Comparison of ENCODE assay signal across 1 cellular context in the genomic region with DNA sequence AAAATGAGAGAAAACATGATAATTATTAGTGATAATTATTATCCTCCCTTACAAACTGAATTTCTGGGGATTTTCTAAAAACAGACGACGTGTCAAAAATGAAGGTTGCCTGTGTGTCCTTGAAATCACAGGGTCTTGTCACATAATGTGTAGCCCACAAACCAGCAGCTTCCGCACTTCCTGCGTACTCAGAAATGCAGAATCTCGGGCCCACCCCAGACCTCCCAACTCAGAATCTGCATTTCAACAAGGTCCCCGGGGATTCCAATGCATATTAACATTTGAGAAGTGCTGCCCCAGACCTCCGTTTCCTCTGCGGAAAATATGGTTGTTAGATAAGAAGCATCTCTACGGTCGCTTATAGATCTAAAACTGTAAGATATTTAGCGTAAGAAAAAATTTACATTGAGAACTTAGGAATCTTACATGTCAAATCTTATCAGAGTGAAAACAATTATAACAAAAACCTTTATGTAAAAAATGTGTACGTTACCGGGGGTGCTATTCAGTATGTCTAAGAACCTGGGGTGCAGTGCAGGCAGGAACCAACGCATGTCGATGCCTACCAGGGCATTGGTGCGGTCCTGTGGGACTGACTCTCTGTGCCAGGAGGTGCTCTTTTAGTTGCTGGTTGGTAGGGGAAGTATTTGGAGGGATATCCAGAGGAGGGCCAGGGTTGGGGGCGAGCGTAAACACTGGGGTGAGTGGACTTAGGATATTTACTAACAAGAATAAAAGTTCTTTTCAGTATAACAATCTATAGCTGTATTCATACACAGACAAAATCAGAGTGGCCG.
TF ChIP-seq lines count a peak whose summit lies in the region.

No MANE protein-coding gene starts in this region.

TF ChIP-seq in K562, 482 proteins besides CTCF, POLR2A, EP300 and RAD21 (continued from another document):
- TF ChIP-seq, protein P1, sequence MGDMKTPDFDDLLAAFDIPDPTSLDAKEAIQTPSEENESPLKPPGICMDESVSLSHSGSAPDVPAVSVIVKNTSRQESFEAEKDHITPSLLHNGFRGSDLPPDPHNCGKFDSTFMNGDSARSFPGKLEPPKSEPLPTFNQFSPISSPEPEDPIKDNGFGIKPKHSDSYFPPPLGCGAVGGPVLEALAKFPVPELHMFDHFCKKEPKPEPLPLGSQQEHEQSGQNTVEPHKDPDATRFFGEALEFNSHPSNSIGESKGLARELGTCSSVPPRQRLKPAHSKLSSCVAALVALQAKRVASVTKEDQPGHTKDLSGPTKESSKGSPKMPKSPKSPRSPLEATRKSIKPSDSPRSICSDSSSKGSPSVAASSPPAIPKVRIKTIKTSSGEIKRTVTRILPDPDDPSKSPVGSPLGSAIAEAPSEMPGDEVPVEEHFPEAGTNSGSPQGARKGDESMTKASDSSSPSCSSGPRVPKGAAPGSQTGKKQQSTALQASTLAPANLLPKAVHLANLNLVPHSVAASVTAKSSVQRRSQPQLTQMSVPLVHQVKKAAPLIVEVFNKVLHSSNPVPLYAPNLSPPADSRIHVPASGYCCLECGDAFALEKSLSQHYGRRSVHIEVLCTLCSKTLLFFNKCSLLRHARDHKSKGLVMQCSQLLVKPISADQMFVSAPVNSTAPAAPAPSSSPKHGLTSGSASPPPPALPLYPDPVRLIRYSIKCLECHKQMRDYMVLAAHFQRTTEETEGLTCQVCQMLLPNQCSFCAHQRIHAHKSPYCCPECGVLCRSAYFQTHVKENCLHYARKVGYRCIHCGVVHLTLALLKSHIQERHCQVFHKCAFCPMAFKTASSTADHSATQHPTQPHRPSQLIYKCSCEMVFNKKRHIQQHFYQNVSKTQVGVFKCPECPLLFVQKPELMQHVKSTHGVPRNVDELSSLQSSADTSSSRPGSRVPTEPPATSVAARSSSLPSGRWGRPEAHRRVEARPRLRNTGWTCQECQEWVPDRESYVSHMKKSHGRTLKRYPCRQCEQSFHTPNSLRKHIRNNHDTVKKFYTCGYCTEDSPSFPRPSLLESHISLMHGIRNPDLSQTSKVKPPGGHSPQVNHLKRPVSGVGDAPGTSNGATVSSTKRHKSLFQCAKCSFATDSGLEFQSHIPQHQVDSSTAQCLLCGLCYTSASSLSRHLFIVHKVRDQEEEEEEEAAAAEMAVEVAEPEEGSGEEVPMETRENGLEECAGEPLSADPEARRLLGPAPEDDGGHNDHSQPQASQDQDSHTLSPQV (IDR thresholded peaks at IDR 0.05): no peak; the same call in 1 of the 2 replicates
- TF ChIP-seq FOXA1 (IDR thresholded peaks at IDR 0.05; ENCODE audit: borderline replicate concordance): no peak
TF ChIP-seq in K562: peak in this region for 0.
